ENCODE assay signal across 8 cellular contexts in genomic region chr7:150756858-150757257, GRCh38. TPM values are rescaled to one million over a fixed set of nuclear protein-coding genes. Genes with fewer than 3 reads are reported as not detected.
DNase-seq lines count a peak whose midpoint lies in the region; ATAC-seq and TF ChIP-seq lines count a peak whose summit lies in the region.

No MANE protein-coding gene starts in this region.

- peak; percentile 22 for DNase-seq in COLO829 (ENCODE audit: low spot score)
- peak in 1 of 2 experiments; percentile 18 for DNase-seq in HL-60 (ENCODE audit: low read depth in 1 of 2, low spot score in 1 of 2)
- DNase-seq in activated naive CD4-positive, alpha-beta T cell treated with anti-CD3 and anti-CD28 coated beads, Interleukin-2, amount 50 U/mL, for 72 hours (ENCODE audit: low spot score in 2 of 2): no peak
- peak; percentile 74 to 79 for DNase-seq in lung microvascular endothelial cell (ENCODE audit: low read depth in 2 of 2)
- no peak for DNase-seq in stimulated activated CD4-positive, alpha-beta T cell treated with anti-CD3 and anti-CD28 coated beads, Interleukin-12 subunit alpha, Interleukin-12 subunit beta, amount 100 ng/mL, for 4 hours
- DNase-seq in activated gamma-delta T cell treated with Interleukin-2 at 50 U/mL for 16 hours: no peak
- DNase-seq in activated CD8-positive, alpha-beta memory T cell treated with anti-CD3 and anti-CD28 coated beads, Interleukin-2, amount 50 U/mL, for 4 hours: no peak

- peaks cover 5 to 8% of the 10 kb centered on the region in 2 donors for H3K36me3 Mint-ChIP-seq in activated naive CD4-positive, alpha-beta T cell treated with anti-CD3 and anti-CD28 coated beads, Interleukin-2, amount 50 U/mL, for 72 hours

- no peak overlapping the region for H3K27ac ChIP-seq in HL-60 (replicated peaks)

- no peaks in the 10 kb centered on the region for H3K27me3 ChIP-seq in HL-60 (ENCODE audit: insufficient read depth, poor library complexity, severe bottlenecking)

- no peak for ATAC-seq in activated naive CD4-positive, alpha-beta T cell treated with anti-CD3 and anti-CD28 coated beads, Interleukin-2, amount 50 U/mL, for 72 hours
- ATAC-seq in HG03135 (IDR thresholded peaks at IDR 0.05; ENCODE audit: unreplicated experiment): no peak

- H3K4me3 ChIP-seq in HL-60 (replicated peaks; ENCODE audit: insufficient read depth, low read length): no peak overlapping the region

- peak overlapping the region; percentile 94 to 96 for H3K27ac Mint-ChIP-seq in activated naive CD4-positive, alpha-beta T cell treated with anti-CD3 and anti-CD28 coated beads, Interleukin-2, amount 50 U/mL, for 72 hours

- no peaks in the 10 kb centered on the region for H3K9me3 Mint-ChIP-seq in activated naive CD4-positive, alpha-beta T cell treated with anti-CD3 and anti-CD28 coated beads, Interleukin-2, amount 50 U/mL, for 72 hours

- peak; percentile 17 for TF ChIP-seq CTCF in HL-60 (IDR thresholded peaks at IDR 0.05; ENCODE audit: insufficient read depth, low read length)

RNA-seq across cellular contexts. Expression of gene GIMAP5, which starts 19.6 kb away (rescaled TPM):
- 100 to 1,000 TPM in 1 of 2 donors, 10 to 100 TPM in 1; 73.1 to 115 TPM for total RNA-seq in activated naive CD4-positive, alpha-beta T cell treated with anti-CD3 and anti-CD28 coated beads, Interleukin-2, amount 50 U/mL, for 72 hours
- 187 and 435 TPM in 2 replicates for total RNA-seq in lung microvascular endothelial cell

RNA-seq across cellular contexts. Expression of gene GIMAP1, which starts 40.4 kb away (rescaled TPM):
- 10 to 100 TPM in 1 of 2 donors, 1 to 10 TPM in 1; 3.1 to 10.7 TPM for total RNA-seq in activated naive CD4-positive, alpha-beta T cell treated with anti-CD3 and anti-CD28 coated beads, Interleukin-2, amount 50 U/mL, for 72 hours
- 13.3 and 16.7 TPM in 2 replicates for total RNA-seq in lung microvascular endothelial cell

RNA-seq across cellular contexts. Expression of gene TMEM176B, which starts 43.3 kb away (rescaled TPM):
- total RNA-seq in activated naive CD4-positive, alpha-beta T cell treated with anti-CD3 and anti-CD28 coated beads, Interleukin-2, amount 50 U/mL, for 72 hours: not detected
- not detected in 2 replicates for total RNA-seq in lung microvascular endothelial cell

RNA-seq across cellular contexts. Expression of gene TMEM176A, which starts 43.7 kb away (rescaled TPM):
- not detected for total RNA-seq in activated naive CD4-positive, alpha-beta T cell treated with anti-CD3 and anti-CD28 coated beads, Interleukin-2, amount 50 U/mL, for 72 hours
- not detected in 2 replicates for total RNA-seq in lung microvascular endothelial cell

Comparison
In these comparisons a context has a peak if more than half of its experiments do, and no peak if none do; other contexts are left out.
1. DNase-seq: peak in COLO829 (single experiment) and lung microvascular endothelial cell (2 of 2); none in activated naive CD4-positive, alpha-beta T cell treated with anti-CD3 and anti-CD28 coated beads, Interleukin-2, amount 50 U/mL, for 72 hours (0 of 2), stimulated activated CD4-positive, alpha-beta T cell treated with anti-CD3 and anti-CD28 coated beads, Interleukin-12 subunit alpha, Interleukin-12 subunit beta, amount 100 ng/mL, for 4 hours (single experiment), activated gamma-delta T cell treated with Interleukin-2 at 50 U/mL for 16 hours (single experiment) and activated CD8-positive, alpha-beta memory T cell treated with anti-CD3 and anti-CD28 coated beads, Interleukin-2, amount 50 U/mL, for 4 hours (single experiment).